In genomic region chr21:46422636-46423241, GRCh38 we compare ENCODE assay signal across 22 cellular contexts. TPM values are rescaled to one million over a fixed set of nuclear protein-coding genes. Genes with fewer than 3 reads are reported as not detected.
DNase-seq lines count a peak whose midpoint lies in the region; ATAC-seq and TF ChIP-seq lines count a peak whose summit lies in the region.
"Had no signal": no experiment of that assay in that cellular context is flagged by ENCODE, and none has a peak within 500 bp of the region (broad histone marks: within the 10 kb centered on the region; RNA-seq: fewer than 3 reads in every experiment).

No MANE protein-coding gene starts in this region.

- no peaks in the 10 kb centered on the region for H3K9me3 Mint-ChIP-seq in activated CD4-positive, alpha-beta T cell treated with anti-CD3 and anti-CD28 coated beads, Interleukin-2, amount 10 ng/mL, durations not matched to agents 7 days and 5 days
- H3K9me3 Mint-ChIP-seq in GM23338 (no peaks in the 10 kb centered on the region; the same call in 2 of the 3 replicates), nephron progenitor cell (no peaks in the 10 kb centered on the region)
- H3K9me3 Mint-ChIP-seq in activated CD8-positive, alpha-beta T cell treated with anti-CD3 and anti-CD28 coated beads for 36 hours = no peaks in the 10 kb centered on the region
- H3K9me3 Mint-ChIP-seq: IgD-negative memory B cell; stimulated activated naive B cell treated with anti-CD40 and anti-IgM and Interleukin-4, amounts not matched to agents 10 μg/mL and 1 μg/mL and 100 μg/mL, for 72 hours had no signal

- H3K4me3 Mint-ChIP-seq in activated CD4-positive, alpha-beta T cell treated with anti-CD3 and anti-CD28 coated beads, Interleukin-2, amount 10 ng/mL, durations not matched to agents 7 days and 5 days = no peak overlapping the region
- no peak overlapping the region for H3K4me3 Mint-ChIP-seq in GM23338
- no peak overlapping the region for H3K4me3 Mint-ChIP-seq in activated CD8-positive, alpha-beta T cell treated with anti-CD3 and anti-CD28 coated beads for 36 hours
- H3K4me3 Mint-ChIP-seq in nephron progenitor cell = no peak overlapping the region
- H3K4me3 Mint-ChIP-seq: IgD-negative memory B cell; stimulated activated naive B cell treated with anti-CD40 and anti-IgM and Interleukin-4, amounts not matched to agents 10 μg/mL and 1 μg/mL and 100 μg/mL, for 72 hours had no signal

- H3K27ac ChIP-seq in GM23338 (ENCODE audit: low read depth) = peak overlapping the region; percentile 70; the same call in 1 of the 2 replicates
- no peak overlapping the region for H3K27ac ChIP-seq in effector memory CD4-positive, alpha-beta T cell (ENCODE audit: insufficient read depth, low read length, poor library complexity, severe bottlenecking)
- H3K27ac ChIP-seq: body of pancreas, epithelial cell of prostate, prostate gland had no signal

- H3K4me1 ChIP-seq in GM23338 (ENCODE audit: insufficient read depth) = peaks cover 13% of the 10 kb centered on the region
- peaks cover 4% of the 10 kb centered on the region for H3K4me1 ChIP-seq in effector memory CD4-positive, alpha-beta T cell (ENCODE audit: control insufficient read depth, insufficient read depth, low read length, poor library complexity, severe bottlenecking)
- H3K4me1 ChIP-seq: body of pancreas, prostate gland had no signal

- 0 out of 2 replicates have a peak, but pooled peaks cover 6% of the 10 kb centered on the region for H3F3A ChIP-seq in GM23338 (replicated peaks; ENCODE audit: low read depth)

- H2AFZ ChIP-seq in GM23338 = no peak overlapping the region

- POLR2A ChIA-PET in activated CD4-positive, alpha-beta T cell treated with anti-CD3 and anti-CD28 coated beads, Interleukin-2, amount 10 ng/mL, durations not matched to agents 7 days and 5 days (lab: Charles Lee) = no interaction called here
- POLR2A ChIA-PET in activated CD8-positive, alpha-beta T cell treated with anti-CD3 and anti-CD28 coated beads for 36 hours (lab: Charles Lee) = interaction anchor here (0.6 to 1.5 kb wide), 2 partner anchors 35 to 40 kb away, joined by 3 to 4 read pairs; no protein-coding TSS in a partner anchor

- no peaks in the 10 kb centered on the region for H3K27me3 ChIP-seq in GM23338 (ENCODE audit: insufficient read depth)
- H3K27me3 ChIP-seq in effector memory CD4-positive, alpha-beta T cell (replicated peaks; ENCODE audit: control insufficient read depth, insufficient read depth, low read length, poor library complexity, severe bottlenecking) = no peaks in the 10 kb centered on the region
- H3K27me3 ChIP-seq: body of pancreas had no signal

- H3K27ac Mint-ChIP-seq in activated CD4-positive, alpha-beta T cell treated with anti-CD3 and anti-CD28 coated beads, Interleukin-2, amount 10 ng/mL, durations not matched to agents 7 days and 5 days = peak overlapping the region; percentile 80
- H3K27ac Mint-ChIP-seq in GM23338 = peak overlapping the region; percentile 74
- peak overlapping the region; percentile 66 for H3K27ac Mint-ChIP-seq in activated CD8-positive, alpha-beta T cell treated with anti-CD3 and anti-CD28 coated beads for 36 hours
- peak overlapping the region; percentile 54 for H3K27ac Mint-ChIP-seq in nephron progenitor cell
- H3K27ac Mint-ChIP-seq: IgD-negative memory B cell; stimulated activated naive B cell treated with anti-CD40 and anti-IgM and Interleukin-4, amounts not matched to agents 10 μg/mL and 1 μg/mL and 100 μg/mL, for 72 hours had no signal

- H3K36me3 Mint-ChIP-seq in activated CD4-positive, alpha-beta T cell treated with anti-CD3 and anti-CD28 coated beads, Interleukin-2, amount 10 ng/mL, durations not matched to agents 7 days and 5 days (ENCODE audit: low read depth) = peaks cover 30% of the 10 kb centered on the region
- H3K36me3 Mint-ChIP-seq in GM23338 (ENCODE audit: low read depth) (peaks cover 55% of the 10 kb centered on the region), nephron progenitor cell (ENCODE audit: low read depth) (peaks cover 43% of the 10 kb centered on the region)
- H3K36me3 Mint-ChIP-seq in activated CD8-positive, alpha-beta T cell treated with anti-CD3 and anti-CD28 coated beads for 36 hours (ENCODE audit: low read depth) = peaks cover 14% of the 10 kb centered on the region

- no peak for ATAC-seq in GM23338
- no peak for ATAC-seq in activated CD8-positive, alpha-beta T cell treated with anti-CD3 and anti-CD28 coated beads for 36 hours
- ATAC-seq: body of pancreas; stimulated activated naive B cell treated with anti-CD40 and anti-IgM and Interleukin-4, amounts not matched to agents 10 μg/mL and 1 μg/mL and 100 μg/mL, for 72 hours had no signal

- no peak overlapping the region for H3K4me3 ChIP-seq in GM23338
- no peak overlapping the region for H3K4me3 ChIP-seq in effector memory CD4-positive, alpha-beta T cell (ENCODE audit: insufficient read depth, low read depth, low read length, poor library complexity, severe bottlenecking)
- H3K4me3 ChIP-seq: body of pancreas, prostate gland had no signal

- TF ChIP-seq CTCF in GM23338 (conservative IDR thresholded peaks at IDR 0.05; ENCODE audit: low read depth in 2 of 2) = no peak
- TF ChIP-seq CTCF in activated CD8-positive, alpha-beta T cell treated with anti-CD3 and anti-CD28 coated beads for 36 hours (IDR thresholded peaks at IDR 0.05) = no peak
- TF ChIP-seq CTCF in nephron progenitor cell (IDR thresholded peaks at IDR 0.05) = no peak

- intact Hi-C loops in activated CD8-positive, alpha-beta T cell treated with anti-CD3 and anti-CD28 coated beads for 36 hours (cut with micrococcal nuclease) = no loop called here

- CTCF ChIA-PET in activated CD4-positive, alpha-beta T cell treated with anti-CD3 and anti-CD28 coated beads, Interleukin-2, amount 10 ng/mL, durations not matched to agents 7 days and 5 days (lab: Charles Lee) = interaction anchor here (1.5 kb wide), 1 partner anchor 35 kb away, joined by 3 read pairs; no protein-coding TSS in a partner anchor
- CTCF ChIA-PET in activated CD8-positive, alpha-beta T cell treated with anti-CD3 and anti-CD28 coated beads for 36 hours (lab: Charles Lee) = interaction anchor here (0.9 to 1.4 kb wide), 2 partner anchors 14 to 20 kb away, joined by 3 to 4 read pairs; no protein-coding TSS in a partner anchor

- H4K20me1 ChIP-seq in GM23338 (replicated peaks; ENCODE audit: insufficient read depth) = no peaks in the 10 kb centered on the region

- H3K27me3 Mint-ChIP-seq in activated CD4-positive, alpha-beta T cell treated with anti-CD3 and anti-CD28 coated beads, Interleukin-2, amount 10 ng/mL, durations not matched to agents 7 days and 5 days = no peaks in the 10 kb centered on the region
- H3K27me3 Mint-ChIP-seq in GM23338 (ENCODE audit: insufficient read depth, low read depth, poor library complexity) (peaks cover 15% of the 10 kb centered on the region), nephron progenitor cell (ENCODE audit: low read depth, poor library complexity) (no peaks in the 10 kb centered on the region)
- H3K27me3 Mint-ChIP-seq in activated CD8-positive, alpha-beta T cell treated with anti-CD3 and anti-CD28 coated beads for 36 hours = no peaks in the 10 kb centered on the region
- H3K27me3 Mint-ChIP-seq: IgD-negative memory B cell; stimulated activated naive B cell treated with anti-CD40 and anti-IgM and Interleukin-4, amounts not matched to agents 10 μg/mL and 1 μg/mL and 100 μg/mL, for 72 hours had no signal

- no peaks in the 10 kb centered on the region for H3K9me3 ChIP-seq in effector memory CD4-positive, alpha-beta T cell (ENCODE audit: control insufficient read depth, low read length)
- H3K9me3 ChIP-seq: body of pancreas, prostate gland had no signal

- H3K4me2 ChIP-seq in GM23338 = no peak overlapping the region; the same call in 1 of the 2 replicates

- H3K79me2 ChIP-seq in GM23338 (replicated peaks; ENCODE audit: insufficient read depth) = no peaks in the 10 kb centered on the region

- H3K36me3 ChIP-seq in GM23338 (ENCODE audit: insufficient read depth) = peaks cover 6% of the 10 kb centered on the region
- peaks cover 18% of the 10 kb centered on the region for H3K36me3 ChIP-seq in effector memory CD4-positive, alpha-beta T cell (ENCODE audit: control insufficient read depth, insufficient read depth, low read length)
- H3K36me3 ChIP-seq: prostate gland had no signal

- H3K4me1 Mint-ChIP-seq in activated CD4-positive, alpha-beta T cell treated with anti-CD3 and anti-CD28 coated beads, Interleukin-2, amount 10 ng/mL, durations not matched to agents 7 days and 5 days = peaks cover 20% of the 10 kb centered on the region
- peaks cover 31% of the 10 kb centered on the region for H3K4me1 Mint-ChIP-seq in GM23338
- peaks cover 22% of the 10 kb centered on the region for H3K4me1 Mint-ChIP-seq in activated CD8-positive, alpha-beta T cell treated with anti-CD3 and anti-CD28 coated beads for 36 hours (ENCODE audit: low read depth)
- H3K4me1 Mint-ChIP-seq in nephron progenitor cell = peaks cover 10% of the 10 kb centered on the region
- H3K4me1 Mint-ChIP-seq: IgD-negative memory B cell had no signal

- H3K9me2 ChIP-seq in GM23338 (ENCODE audit: insufficient read depth) = no peaks in the 10 kb centered on the region

- no peak for DNase-seq in activated CD4-positive, alpha-beta T cell treated with anti-CD3 and anti-CD28 coated beads, Interleukin-2, amount 10 ng/mL, durations not matched to agents 7 days and 5 days
- DNase-seq in activated CD4-positive, alpha-beta T cell treated with anti-CD3 and anti-CD28 coated beads for 48 hours = no peak
- DNase-seq in GM23338 (ENCODE audit: low spot score) (no peak), nephron progenitor cell (no peak), NCI-H146 (lab: John Stamatoyannopoulos, UW) (no peak), NCI-H2227 (lab: John Stamatoyannopoulos, UW; ENCODE audit: unreplicated experiment) (no peak)
- no peak for DNase-seq in activated CD8-positive, alpha-beta T cell treated with anti-CD3 and anti-CD28 coated beads for 36 hours
- DNase-seq in effector memory CD4-positive, alpha-beta T cell = no peak
- DNase-seq: 8988T; activated gamma-delta T cell; activated T-cell treated with anti-CD3 and anti-CD28 coated beads, Interleukin-2, amount 50 U/mL, for 1 hour; body of pancreas; DMS153; NCI-H1092 treated with DMSO at 0.1 percent for 48 hours; NCI-H187 treated with DMSO at 0.1 percent for 48 hours; NCI-H524 treated with DMSO at 0.1 percent for 48 hours; SHP77 treated with DMSO at 0.1 percent for 48 hours; stimulated activated CD4-positive, alpha-beta T cell treated with anti-CD3 and anti-CD28 coated beads, Interleukin-15, amount 100 ng/mL, for 24 hours; stimulated activated naive B cell treated with anti-CD40 and anti-IgM and Interleukin-4, amounts not matched to agents 10 μg/mL and 1 μg/mL and 100 μg/mL, for 72 hours had no signal

TF ChIP-seq in GM23338, 12 proteins besides CTCF, POLR2A, EP300 and RAD21 (continues in another document):
- no peak for TF ChIP-seq ZNF114 (CRISPR knock-in tag; IDR thresholded peaks at IDR 0.05)
- TF ChIP-seq EZH2phosphoT487 (IDR thresholded peaks at IDR 0.05; ENCODE audit: unreplicated experiment) = no peak

RNA-seq across cellular contexts. Expression of gene DIP2A, which starts 36.0 kb away (rescaled TPM):
- 10 to 100 TPM; 57.6 to 62.1 TPM for total RNA-seq in activated CD4-positive, alpha-beta T cell treated with anti-CD3 and anti-CD28 coated beads, Interleukin-2, amount 10 ng/mL, durations not matched to agents 7 days and 5 days
- total RNA-seq in GM23338 (2014; rRNA removed; shearing (Covaris generic)) = 34.4 and 36.3 TPM in 2 replicates
- 15.9 and 18.5 TPM in 2 replicates for polyA plus RNA-seq in GM23338 (2016; fragmentation: Nextera tagmentation; extraction: Ambion mirVana)
- total RNA-seq in activated CD8-positive, alpha-beta T cell treated with anti-CD3 and anti-CD28 coated beads for 36 hours = 10 to 100 TPM; 30.9 to 34.1 TPM
